ENCODE assay signal across 8 cellular contexts in the genomic region with DNA sequence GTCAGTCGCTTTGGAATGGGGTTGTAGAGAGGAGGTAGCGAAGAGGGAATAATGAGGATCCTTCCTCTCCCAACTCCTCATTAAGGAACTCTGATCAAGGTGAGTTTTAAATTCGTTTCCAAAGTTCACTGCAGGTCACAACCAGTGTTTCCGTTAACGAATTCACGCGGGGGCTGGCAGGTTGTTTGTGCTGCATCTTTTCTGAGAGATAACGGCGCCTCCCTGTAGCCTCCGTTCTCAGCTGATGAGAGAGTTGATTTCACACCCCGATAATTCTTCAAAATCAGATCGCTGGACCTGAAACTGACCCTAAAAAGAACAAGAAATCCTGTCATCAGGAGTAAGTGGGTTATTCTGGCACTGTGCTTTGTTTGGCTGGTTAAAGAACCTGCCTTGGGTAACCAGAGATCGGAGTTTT. TPM values are rescaled to one million over a fixed set of nuclear protein-coding genes. Genes with fewer than 3 reads are reported as not detected.
DNase-seq lines count a peak whose midpoint lies in the region; ATAC-seq, FAIRE-seq and TF ChIP-seq lines count a peak whose summit lies in the region.

No MANE protein-coding gene starts in this region.

- peaks cover 48% of the 10 kb centered on the region for H3K4me1 Mint-ChIP-seq in activated CD4-positive, alpha-beta T cell treated with anti-CD3 and anti-CD28 coated beads for 36 hours
- peaks cover 48% of the 10 kb centered on the region for H3K4me1 Mint-ChIP-seq in stimulated activated effector memory CD8-positive, alpha-beta T cell treated with anti-CD3 and anti-CD28 coated beads, Interleukin-12 subunit alpha, Interleukin-12 subunit beta, amount 100 ng/mL, for 72 hours

- TF ChIP-seq CTCF in epithelial cell of esophagus (IDR thresholded peaks at IDR 0.05; ENCODE audit: insufficient read depth, low read depth, low read length, missing control alignments) (no peak), pancreas (IDR thresholded peaks at IDR 0.05) (no peak)

- H3K4me1 ChIP-seq in pancreas, result no peaks in the 10 kb centered on the region

- peaks cover 0 to 72% (median 10%) of the 10 kb centered on the region in 4 donors for H3K27me3 ChIP-seq in pancreas

- peak overlapping the region; percentile 70 for H3K27ac Mint-ChIP-seq in activated CD4-positive, alpha-beta T cell treated with anti-CD3 and anti-CD28 coated beads for 36 hours
- peak overlapping the region; percentile 98 for H3K27ac Mint-ChIP-seq in stimulated activated effector memory CD8-positive, alpha-beta T cell treated with anti-CD3 and anti-CD28 coated beads, Interleukin-12 subunit alpha, Interleukin-12 subunit beta, amount 100 ng/mL, for 72 hours

- H3K36me3 ChIP-seq in pancreas, result no peaks in the 10 kb centered on the region

- no peak overlapping the region for H3K27ac ChIP-seq in pancreas

- CTCF ChIA-PET in activated CD4-positive, alpha-beta T cell treated with anti-CD3 and anti-CD28 coated beads for 36 hours (lab: Charles Lee), result interaction anchor here (0.9 to 2.3 kb wide), 7 partner anchors 9 to 264 kb away, joined by 3 to 16 read pairs (median 3); a partner anchor contains a TSS

- FAIRE-seq in pancreas (lab: Jason Lieb, UNC), result no peak

- peaks cover 10% of the 10 kb centered on the region for H3K27me3 Mint-ChIP-seq in activated CD4-positive, alpha-beta T cell treated with anti-CD3 and anti-CD28 coated beads for 36 hours

- H3K9me3 ChIP-seq in pancreas, result no peaks in the 10 kb centered on the region

- WGBS in pancreas, 2 donors, result 8 to 9% methylated on average over 13 of the region's 13 CpGs

- intact Hi-C loops in activated CD4-positive, alpha-beta T cell treated with anti-CD3 and anti-CD28 coated beads for 36 hours (cut with DNase I, micrococcal nuclease), result loop anchor here (1.0 to 5.0 kb wide), 8 partner anchors 19 to 237 kb away; a partner anchor contains a TSS
- intact Hi-C loops in pancreas (cut with DNase I), result no loop called here

- DNase-seq in activated gamma-delta T cell treated with Interleukin-2 at 50 U/mL for 16 hours, result peak; percentile 34
- no peak for DNase-seq in activated gamma-delta T cell (lab: John Stamatoyannopoulos, UW)
- peak; percentile 66 for DNase-seq in activated CD4-positive, alpha-beta T cell treated with anti-CD3 and anti-CD28 coated beads for 36 hours
- DNase-seq in epithelial cell of esophagus (ENCODE audit: low read depth), result no peak
- DNase-seq in stimulated activated effector memory CD8-positive, alpha-beta T cell treated with anti-CD3 and anti-CD28 coated beads, Interleukin-12 subunit alpha, Interleukin-12 subunit beta, amount 100 ng/mL, for 72 hours (ENCODE audit: low spot score in 2 of 2), result no peak
- no peak for DNase-seq in pancreas

- H3K9me3 Mint-ChIP-seq in activated CD4-positive, alpha-beta T cell treated with anti-CD3 and anti-CD28 coated beads for 36 hours (ENCODE audit: low read depth), result no peaks in the 10 kb centered on the region
- no peaks in the 10 kb centered on the region for H3K9me3 Mint-ChIP-seq in stimulated activated effector memory CD8-positive, alpha-beta T cell treated with anti-CD3 and anti-CD28 coated beads, Interleukin-12 subunit alpha, Interleukin-12 subunit beta, amount 100 ng/mL, for 72 hours

- POLR2A ChIA-PET in activated CD4-positive, alpha-beta T cell treated with anti-CD3 and anti-CD28 coated beads for 36 hours (lab: Charles Lee), result interaction anchor here (1.6 kb wide), 1 partner anchor 115 kb away, joined by 4 read pairs; a partner anchor contains a TSS

- H3K4me3 ChIP-seq in epithelial cell of esophagus (ENCODE audit: low read length), result peak overlapping the region; percentile 57
- H3K4me3 ChIP-seq in pancreas, result no peak overlapping the region

- H3K36me3 Mint-ChIP-seq in activated CD4-positive, alpha-beta T cell treated with anti-CD3 and anti-CD28 coated beads for 36 hours (ENCODE audit: low read depth), result peaks cover 2% of the 10 kb centered on the region
- peaks cover 43% of the 10 kb centered on the region for H3K36me3 Mint-ChIP-seq in stimulated activated effector memory CD8-positive, alpha-beta T cell treated with anti-CD3 and anti-CD28 coated beads, Interleukin-12 subunit alpha, Interleukin-12 subunit beta, amount 100 ng/mL, for 72 hours

- no peak for ATAC-seq in activated CD4-positive, alpha-beta T cell treated with anti-CD3 and anti-CD28 coated beads for 36 hours
- peak; percentile 36 for ATAC-seq in stimulated activated effector memory CD8-positive, alpha-beta T cell treated with anti-CD3 and anti-CD28 coated beads, Interleukin-12 subunit alpha, Interleukin-12 subunit beta, amount 100 ng/mL, for 72 hours
- ATAC-seq in GM19324 (IDR thresholded peaks at IDR 0.05; ENCODE audit: low FRiP score, unreplicated experiment) (no peak), pancreas (no peak), GM18873 (IDR thresholded peaks at IDR 0.05; ENCODE audit: low FRiP score, unreplicated experiment) (no peak)

- H3K4me3 Mint-ChIP-seq in activated CD4-positive, alpha-beta T cell treated with anti-CD3 and anti-CD28 coated beads for 36 hours, result peak overlapping the region; percentile 88
- peak overlapping the region; percentile 75 for H3K4me3 Mint-ChIP-seq in stimulated activated effector memory CD8-positive, alpha-beta T cell treated with anti-CD3 and anti-CD28 coated beads, Interleukin-12 subunit alpha, Interleukin-12 subunit beta, amount 100 ng/mL, for 72 hours

RNA-seq across cellular contexts. Expression of a gene that starts 33.2 kb away (rescaled TPM):
- total RNA-seq in activated CD4-positive, alpha-beta T cell treated with anti-CD3 and anti-CD28 coated beads for 36 hours, result 10 to 100 TPM; 62.5 to 62.8 TPM
- 10 to 100 TPM in 4 of 6 donors, 1 to 10 TPM in 2; 2.5 to 45.7 (median 10.6) TPM for total RNA-seq in pancreas
- 1 to 10 TPM; 5.9 to 8.1 TPM for polyA plus RNA-seq in pancreas

RNA-seq across cellular contexts. Expression of a gene that starts 51.1 kb away (rescaled TPM):
- 10 to 100 TPM; 13.6 to 14.7 TPM for total RNA-seq in activated CD4-positive, alpha-beta T cell treated with anti-CD3 and anti-CD28 coated beads for 36 hours
- 10 to 100 TPM in 1 of 6 donors, 1 to 10 TPM in 5; 1.7 to 10.5 (median 5.0) TPM for total RNA-seq in pancreas
- polyA plus RNA-seq in pancreas, result 1 to 10 TPM; 3.8 to 4.4 TPM

Comparison
In these comparisons a context has a peak if more than half of its experiments do, and no peak if none do; other contexts are left out.
1. DNase-seq: peak in activated gamma-delta T cell treated with Interleukin-2 at 50 U/mL for 16 hours (single experiment) and activated CD4-positive, alpha-beta T cell treated with anti-CD3 and anti-CD28 coated beads for 36 hours (single experiment); none in activated gamma-delta T cell (single experiment), epithelial cell of esophagus (single experiment), stimulated activated effector memory CD8-positive, alpha-beta T cell treated with anti-CD3 and anti-CD28 coated beads, Interleukin-12 subunit alpha, Interleukin-12 subunit beta, amount 100 ng/mL, for 72 hours (0 of 2) and pancreas (0 of 6).
2. intact Hi-C loops: an anchor here in activated CD4-positive, alpha-beta T cell treated with anti-CD3 and anti-CD28 coated beads for 36 hours (1.0 to 5.0 kb wide); none called in pancreas.